Comparison of ENCODE assay signal across 28 cellular contexts in the genomic region with DNA sequence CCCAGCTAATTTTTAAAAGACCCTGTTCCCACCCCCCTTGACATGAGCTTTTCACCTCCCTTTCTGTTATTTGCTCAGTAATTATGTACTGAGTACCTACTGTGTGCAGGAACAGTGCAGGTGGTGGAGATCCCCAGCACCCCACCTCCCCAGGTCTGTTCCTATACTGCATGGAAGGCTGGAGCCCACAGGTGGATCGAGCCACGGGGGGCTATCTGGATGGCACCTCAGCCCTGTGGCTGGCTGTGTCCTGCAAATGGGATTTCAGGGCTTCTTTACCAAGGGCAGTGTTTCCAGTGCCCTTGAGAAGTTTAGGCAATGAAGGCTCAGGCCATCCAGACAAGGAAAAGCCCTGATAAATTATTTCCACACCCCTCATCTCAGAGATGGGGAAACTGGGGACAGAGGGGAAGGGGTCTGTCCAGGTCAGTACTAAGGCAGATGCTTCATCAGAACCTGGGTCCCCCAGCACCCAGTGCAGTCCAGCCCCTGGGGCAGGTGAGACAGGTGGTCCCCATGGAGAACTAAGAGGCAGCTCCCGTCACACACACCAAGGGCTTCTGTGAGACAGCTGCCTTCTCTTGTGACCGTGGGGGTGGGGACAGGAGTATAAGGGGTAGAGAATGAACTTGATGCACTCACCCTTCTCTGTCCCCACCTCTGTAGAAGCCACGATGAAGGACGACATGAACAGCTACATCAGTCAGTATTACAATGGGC.
"Had no signal": no experiment of that assay in that cellular context is flagged by ENCODE, and none has a peak within 500 bp of the region (broad histone marks: within the 10 kb centered on the region; RNA-seq: fewer than 3 reads in every experiment).

No MANE protein-coding gene starts in this region.

- H3K4me3 ChIP-seq: heart right ventricle, lung, ovary, skin epidermis, stomach, testis had no signal

- H3K4me3 Mint-ChIP-seq: brain; dendritic cell treated with granulocyte-macrophage colony-stimulating factor and Interleukin-4, amounts not matched to agents 40 ng/mL and 50 ng/mL, for 4 days; natural killer cell treated with Interleukin-12 subunit alpha and Interleukin-12 subunit beta and Interleukin-15 and Interleukin-18, amount 100 ng/mL, for 72 hours; stimulated activated memory B cell treated with anti-CD40 and anti-IgM and Interleukin-4, amounts not matched to agents 10 μg/mL and 1 μg/mL and 100 μg/mL, for 72 hours; T-helper 2 cell treated with Interferon-gamma antibody and Interleukin-4, amounts not matched to agents 5 μg/mL and 100 μg/mL, for 36 hours; type B pancreatic cell had no signal

- ATAC-seq: activated naive CD4-positive, alpha-beta T cell treated with anti-CD3 and anti-CD28 coated beads, Interleukin-2, amount 50 U/mL, for 72 hours; heart right ventricle; left lobe of liver; natural killer cell treated with Interleukin-12 subunit alpha and Interleukin-12 subunit beta and Interleukin-15 and Interleukin-18, amount 100 ng/mL, for 72 hours; right cardiac atrium; SK-N-SH treated with all-trans-retinoic acid at 6 μM for 48 hours; stimulated activated memory B cell treated with anti-CD40 and anti-IgM and Interleukin-4, amounts not matched to agents 10 μg/mL and 1 μg/mL and 100 μg/mL, for 72 hours had no signal

- H3K9me3 ChIP-seq: heart right ventricle, neutrophil, ovary, stomach, testis had no signal

- H3K27me3 Mint-ChIP-seq: brain; dendritic cell treated with granulocyte-macrophage colony-stimulating factor and Interleukin-4, amounts not matched to agents 40 ng/mL and 50 ng/mL, for 4 days; natural killer cell treated with Interleukin-12 subunit alpha and Interleukin-12 subunit beta and Interleukin-15 and Interleukin-18, amount 100 ng/mL, for 72 hours; stimulated activated memory B cell treated with anti-CD40 and anti-IgM and Interleukin-4, amounts not matched to agents 10 μg/mL and 1 μg/mL and 100 μg/mL, for 72 hours; type B pancreatic cell had no signal

- H3K27ac ChIP-seq: heart right ventricle, neutrophil, ovary, skin epidermis, stomach, testis, VCaP had no signal

- H3K36me3 ChIP-seq: ovary had no signal

- DNase-seq: activated CD4-positive, alpha-beta T cell treated with anti-CD3 and anti-CD28 coated beads, Interleukin-2, amount 50 U/mL, for 4 hours; activated CD8-positive, alpha-beta memory T cell treated with anti-CD3 and anti-CD28 coated beads, Interleukin-2, amount 50 U/mL, for 48 hours; activated gamma-delta T cell treated with Interleukin-2 at 50 U/mL for 16 hours; activated T-cell treated with anti-CD3 and anti-CD28 coated beads, Interleukin-2, amount 50 U/mL, for 48 hours; effector CD4-positive, alpha-beta T cell; erythroblast; foreskin fibroblast; heart right ventricle; kidney; ovary; right cardiac atrium; stimulated activated CD4-positive, alpha-beta T cell treated with anti-CD3 and anti-CD28 coated beads, Interleukin-1b, Interleukin-23, amount 100 ng/mL, for 48 hours; stomach; testis had no signal

- FAIRE-seq: endometrium, kidney had no signal

- H3K27me3 ChIP-seq: heart right ventricle, neutrophil, ovary, stomach, testis had no signal

- H3K9me3 Mint-ChIP-seq: activated naive CD4-positive, alpha-beta T cell treated with anti-CD3 and anti-CD28 coated beads, Interleukin-2, amount 50 U/mL, for 72 hours; brain; dendritic cell treated with granulocyte-macrophage colony-stimulating factor and Interleukin-4, amounts not matched to agents 40 ng/mL and 50 ng/mL, for 4 days; natural killer cell treated with Interleukin-12 subunit alpha and Interleukin-12 subunit beta and Interleukin-15 and Interleukin-18, amount 100 ng/mL, for 72 hours; stimulated activated memory B cell treated with anti-CD40 and anti-IgM and Interleukin-4, amounts not matched to agents 10 μg/mL and 1 μg/mL and 100 μg/mL, for 72 hours; T-helper 2 cell treated with Interferon-gamma antibody and Interleukin-4, amounts not matched to agents 5 μg/mL and 100 μg/mL, for 36 hours; type B pancreatic cell had no signal

- H3K36me3 Mint-ChIP-seq: activated naive CD4-positive, alpha-beta T cell treated with anti-CD3 and anti-CD28 coated beads, Interleukin-2, amount 50 U/mL, for 72 hours; brain; natural killer cell treated with Interleukin-12 subunit alpha and Interleukin-12 subunit beta and Interleukin-15 and Interleukin-18, amount 100 ng/mL, for 72 hours; stimulated activated memory B cell treated with anti-CD40 and anti-IgM and Interleukin-4, amounts not matched to agents 10 μg/mL and 1 μg/mL and 100 μg/mL, for 72 hours; type B pancreatic cell had no signal

- H3K27ac Mint-ChIP-seq: dendritic cell treated with granulocyte-macrophage colony-stimulating factor and Interleukin-4, amounts not matched to agents 40 ng/mL and 50 ng/mL, for 4 days; natural killer cell treated with Interleukin-12 subunit alpha and Interleukin-12 subunit beta and Interleukin-15 and Interleukin-18, amount 100 ng/mL, for 72 hours; stimulated activated memory B cell treated with anti-CD40 and anti-IgM and Interleukin-4, amounts not matched to agents 10 μg/mL and 1 μg/mL and 100 μg/mL, for 72 hours; T-helper 2 cell treated with Interferon-gamma antibody and Interleukin-4, amounts not matched to agents 5 μg/mL and 100 μg/mL, for 36 hours; type B pancreatic cell had no signal
